In genomic region chr4:11341337-11342043, GRCh38 we compare ENCODE assay signal across 28 cellular contexts.
DNase-seq lines count a peak whose midpoint lies in the region; ATAC-seq, FAIRE-seq and TF ChIP-seq lines count a peak whose summit lies in the region.
"Had no signal": no experiment of that assay in that cellular context is flagged by ENCODE, and none has a peak within 500 bp of the region (broad histone marks: within the 10 kb centered on the region; RNA-seq: fewer than 3 reads in every experiment).

No MANE protein-coding gene starts in this region.

- RAD21 ChIA-PET in GM12878 (lab: Charles Lee; ENCODE audit: unreplicated experiment), result interaction anchor here (0.8 to 1.2 kb wide), 2 partner anchors 82 to 804 kb away, joined by 3 read pairs; no protein-coding TSS in a partner anchor

- H3K9me3 ChIP-seq in GM12878 (replicated peaks; ENCODE audit: control insufficient read depth, insufficient read depth, low read length) (no peaks in the 10 kb centered on the region), smooth muscle cell (replicated peaks; ENCODE audit: low read depth) (no peaks in the 10 kb centered on the region)
- H3K9me3 ChIP-seq: adrenal gland, body of pancreas, left ventricle myocardium inferior, stomach, thyroid gland had no signal

- no peak overlapping the region for H3K9ac ChIP-seq in GM12878 (ENCODE audit: control insufficient read depth, insufficient read depth, low read length)
- H3K9ac ChIP-seq in smooth muscle cell (ENCODE audit: low read depth), result no peak overlapping the region

- no peak overlapping the region for H2AFZ ChIP-seq in GM12878 (ENCODE audit: control insufficient read depth, low read depth, low read length)
- H2AFZ ChIP-seq in smooth muscle cell (ENCODE audit: low read depth), result no peak overlapping the region

- no peak for TF ChIP-seq EP300 in GM12878 (IDR thresholded peaks at IDR 0.05; ENCODE audit: borderline replicate concordance in 1 of 2, control insufficient read depth in 1 of 2, low read depth in 2 of 2, low read length in 2 of 2)

- no peak for TF ChIP-seq RAD21 in GM12878 (IDR thresholded peaks at IDR 0.05; ENCODE audit: insufficient read depth, low read depth, low read length)

- no peaks in the 10 kb centered on the region for H4K20me1 ChIP-seq in GM12878 (ENCODE audit: control insufficient read depth, insufficient read depth)
- H4K20me1 ChIP-seq in smooth muscle cell (ENCODE audit: low read depth), result no peaks in the 10 kb centered on the region

- SMC1A ChIA-PET in GM12878 (lab: Charles Lee; ENCODE audit: uncharacterized antibody, unreplicated experiment), result interaction anchor here (0.6 to 1.2 kb wide), 2 partner anchors 33 to 465 kb away, joined by 3 to 5 read pairs; no protein-coding TSS in a partner anchor

- peak; percentile 33 for ATAC-seq in GM19463 (IDR thresholded peaks at IDR 0.05; ENCODE audit: unreplicated experiment)
- ATAC-seq in HG02852 (IDR thresholded peaks at IDR 0.05; ENCODE audit: unreplicated experiment), result peak; percentile 43
- peak; percentile 80 for ATAC-seq in GM12878
- ATAC-seq: activated T-cell treated with anti-CD3 and anti-CD28 coated beads, Interleukin-2, amount 50 U/mL, for 72 hours; body of pancreas; CD8-positive, alpha-beta T cell; HCT116 had no signal

- 57% methylated on average over 6 of the region's 6 CpGs for WGBS in GM12878 (ENCODE audit: insufficient coverage, insufficient replicate concordance, low lambda C conversion rate, missing lambda C conversion rate)
- 93% methylated on average over 6 of the region's 6 CpGs for WGBS in smooth muscle cell (ENCODE audit: low lambda C conversion rate)

- no peaks in the 10 kb centered on the region for H3K27me3 ChIP-seq in GM12878 (replicated peaks in 1 of 2; ENCODE audit: control insufficient read depth in 2 of 2, insufficient read depth in 2 of 2, low read length in 1 of 2)
- no peaks in the 10 kb centered on the region for H3K27me3 ChIP-seq in smooth muscle cell (ENCODE audit: low read depth)
- H3K27me3 ChIP-seq: adrenal gland, body of pancreas, stomach, thyroid gland had no signal

- H3F3A ChIP-seq in smooth muscle cell (ENCODE audit: low read depth), result no peaks in the 10 kb centered on the region

- TF ChIP-seq CTCF in GM12878 (IDR thresholded peaks at IDR 0.05 in 2 of 3, conservative IDR thresholded peaks at IDR 0.05 in 1 of 3; ENCODE audit: control insufficient read depth in 2 of 3, extremely low read depth in 1 of 3, insufficient read depth in 1 of 3, low read depth in 3 of 3, low read length in 3 of 3) (no peak), smooth muscle cell (IDR thresholded peaks at IDR 0.05; ENCODE audit: borderline replicate concordance, insufficient read depth, poor library complexity, severe bottlenecking) (no peak)

- H3K4me3 ChIP-seq in GM12878 (no peak overlapping the region), smooth muscle cell (no peak overlapping the region)
- H3K4me3 ChIP-seq: adrenal gland, body of pancreas, left ventricle myocardium inferior, stomach, thyroid gland had no signal

- H3K36me3 ChIP-seq in GM12878 (ENCODE audit: control insufficient read depth in 2 of 2, insufficient read depth in 2 of 2, low read length in 1 of 2) (no peaks in the 10 kb centered on the region), smooth muscle cell (ENCODE audit: low read depth) (no peaks in the 10 kb centered on the region)
- H3K36me3 ChIP-seq: adrenal gland, left ventricle myocardium inferior, stomach, thyroid gland, WERI-Rb-1 had no signal

- H3K4me1 ChIP-seq in GM12878 (ENCODE audit: control insufficient read depth, insufficient read depth, low read length), result peaks cover 16% of the 10 kb centered on the region
- no peaks in the 10 kb centered on the region for H3K4me1 ChIP-seq in smooth muscle cell (ENCODE audit: low read depth)
- H3K4me1 ChIP-seq: adrenal gland, body of pancreas, left ventricle myocardium inferior, stomach, thyroid gland had no signal

- H3K27ac ChIP-seq in GM12878 (ENCODE audit: control insufficient read depth, insufficient read depth), result no peak overlapping the region
- no peak overlapping the region for H3K27ac ChIP-seq in smooth muscle cell (ENCODE audit: low read depth)
- H3K27ac ChIP-seq: adrenal gland, body of pancreas, left ventricle myocardium inferior, stomach, thyroid gland, WERI-Rb-1 had no signal

- in situ Hi-C loops in GM12878 (cut with MboI), result no loop called here

- CTCF ChIA-PET in GM12878 (lab: Yijun Ruan, JAX), result no interaction called here

- no peak for DNase-seq in GM12891 (ENCODE audit: insufficient read length, low spot score)
- no peak for DNase-seq in GM12878 (ENCODE audit: low read depth, low spot score)
- DNase-seq in SKM-1 (lab: John Stamatoyannopoulos, UW; ENCODE audit: unreplicated experiment), result no peak
- no peak for DNase-seq in smooth muscle cell (lab: John Stamatoyannopoulos, UW; ENCODE audit: unreplicated experiment)
- DNase-seq in globus pallidus (ENCODE audit: low spot score), result no peak
- DNase-seq in DMS114 treated with DMSO at 0.1 percent for 48 hours (lab: John Stamatoyannopoulos, UW; ENCODE audit: unreplicated experiment), result no peak
- DNase-seq: activated CD4-positive, alpha-beta T cell treated with anti-CD3 and anti-CD28 coated beads, Interleukin-2, amount 10 ng/mL, durations not matched to agents 24 days and 14 days; activated naive CD4-positive, alpha-beta T cell; activated T-cell treated with anti-CD3 and anti-CD28 coated beads, Interleukin-2, amount 50 U/mL, for 72 hours; adrenal gland; AML-193; body of pancreas; CD8-positive, alpha-beta T cell; dermis blood vessel endothelial cell; DMS 273 treated with DMSO at 0.1 percent for 48 hours; left ventricle myocardium inferior; NCI-H1105; NCI-H2029; NCI-H345; stomach; T1000; thyroid gland; WERI-Rb-1 had no signal

- intact Hi-C loops in GM12878 (cut with micrococcal nuclease; ENCODE audit: unreplicated experiment), result loop anchor here (5.0 kb wide), 1 partner anchor 81 kb away; no protein-coding TSS in a partner anchor

- TF ChIP-seq POLR2A in GM12891 (IDR thresholded peaks at IDR 0.05; ENCODE audit: low read depth, low read length), result no peak
- no peak for TF ChIP-seq POLR2A in GM12878 (IDR thresholded peaks at IDR 0.05; ENCODE audit: low read depth, low read length)

- POLR2A ChIA-PET in GM12878 (lab: Charles Lee), result interaction anchor here (0.8 kb wide), 1 partner anchor 12 kb away, joined by 3 read pairs; no protein-coding TSS in a partner anchor

- no TSS peak for BruUV-seq in GM12878 (replicated peaks; lab: Mats Ljungman, UMichigan)

- H3K4me2 ChIP-seq in GM12878 (ENCODE audit: control insufficient read depth, insufficient read depth), result peak overlapping the region; percentile 7; the same call in 1 of the 2 replicates
- H3K4me2 ChIP-seq in smooth muscle cell, result no peak overlapping the region

- H3K79me2 ChIP-seq in GM12878 (ENCODE audit: control insufficient read depth, insufficient read depth, low read length), result no peaks in the 10 kb centered on the region
- no peaks in the 10 kb centered on the region for H3K79me2 ChIP-seq in smooth muscle cell (ENCODE audit: low read depth)

- peak; percentile 58 for FAIRE-seq in GM12891 (lab: Jason Lieb, UNC)
- no peak for FAIRE-seq in GM12878 (lab: Jason Lieb, UNC)
- FAIRE-seq: A204.1, RCC 7860 had no signal

TF ChIP-seq in GM12891, 5 proteins besides CTCF, POLR2A, EP300 and RAD21:
- TF ChIP-seq PAX5 (IDR thresholded peaks at IDR 0.05; ENCODE audit: insufficient read depth, low read length, severe bottlenecking) (no peak), TAF1 (IDR thresholded peaks at IDR 0.05; ENCODE audit: low read depth, low read length) (no peak), POLR2AphosphoS5 (IDR thresholded peaks at IDR 0.05; ENCODE audit: low read depth, low read length) (no peak), SPI1 (IDR thresholded peaks at IDR 0.05; ENCODE audit: low read depth, low read length) (no peak), POU2F2 (IDR thresholded peaks at IDR 0.05; ENCODE audit: low read depth, low read length) (no peak)
TF ChIP-seq in GM12891: peak in this region for 0.

TF ChIP-seq in GM12878, 131 proteins besides CTCF, POLR2A, EP300 and RAD21:
- 0 out of 2 replicates have a peak, but pooled peaks have one; percentile 17 for TF ChIP-seq RELB (IDR thresholded peaks at IDR 0.05; ENCODE audit: low read depth)
- no peak for TF ChIP-seq BCL11A (IDR thresholded peaks at IDR 0.05; ENCODE audit: low read depth, low read length)
- TF ChIP-seq ATF7 (IDR thresholded peaks at IDR 0.05; ENCODE audit: low read depth), result peak; percentile 89
- peak; percentile 68; the same call in 1 of the 2 replicates for TF ChIP-seq ZNF384 (IDR thresholded peaks at IDR 0.05; ENCODE audit: borderline replicate concordance, low read depth, low read length)
- no peak for TF ChIP-seq SIX5 (IDR thresholded peaks at IDR 0.05; ENCODE audit: low read depth, low read length, severe bottlenecking)
- no peak for TF ChIP-seq ELK1 (IDR thresholded peaks at IDR 0.05; ENCODE audit: low read depth, low read length)
- TF ChIP-seq MTA2 (IDR thresholded peaks at IDR 0.05; ENCODE audit: low read depth), result peak; percentile 32; the same call in 1 of the 2 replicates
